Comparison of ENCODE assay signal across 9 cellular contexts in genomic region chr4:154186035-154186434, GRCh38.
"Had no signal": no experiment of that assay in that cellular context is flagged by ENCODE, and none has a peak within 500 bp of the region (broad histone marks: within the 10 kb centered on the region; RNA-seq: fewer than 3 reads in every experiment).

No MANE protein-coding gene starts in this region.

- H3K36me3 ChIP-seq: HAP-1 had no signal

- H3K27ac Mint-ChIP-seq: HFFc6, IgD-negative memory B cell had no signal

- ATAC-seq: HCT116, HepG2 had no signal

- FAIRE-seq: HepG2 had no signal

- H3K4me1 Mint-ChIP-seq: IgD-negative memory B cell had no signal

- H3K27ac ChIP-seq: GM23248, HL-60 had no signal

- H3K9ac ChIP-seq: GM23248 had no signal

- H3K4me3 ChIP-seq: GM23248, HAP-1 had no signal

- DNase-seq: GOT3, H7, HFFc6 had no signal

- H3K4me3 Mint-ChIP-seq: HFFc6, IgD-negative memory B cell had no signal

- H3K9me3 ChIP-seq: HAP-1 had no signal

- H3K36me3 Mint-ChIP-seq: IgD-negative memory B cell had no signal

- H2AFZ ChIP-seq: GM23248 had no signal

- H3K4me1 ChIP-seq: HAP-1 had no signal
